8 cellular contexts compared by ENCODE assay signal in genomic region chr15:89090791-89091666, GRCh38. TPM values are rescaled to one million over a fixed set of nuclear protein-coding genes. Genes with fewer than 3 reads are reported as not detected.
A peak's percentile ranks its signal among the peaks of the same experiment; 100 is the strongest.
DNase-seq lines count a peak whose midpoint lies in the region; ATAC-seq and TF ChIP-seq lines count a peak whose summit lies in the region.

No MANE protein-coding gene starts in this region.

- H3K4me1 ChIP-seq in gastroesophageal sphincter (peaks cover 0 to 92% (median 24%) of the 10 kb centered on the region in 3 donors), parathyroid adenoma (no peaks in the 10 kb centered on the region)

- no peak overlapping the region for H3K4me2 ChIP-seq in parathyroid adenoma (ENCODE audit: low read length)

- no peak for ATAC-seq in activated CD8-positive, alpha-beta memory T cell treated with anti-CD3 and anti-CD28 coated beads, Interleukin-2, amount 10 ng/mL, durations not matched to agents 7 days and 5 days
- ATAC-seq in gastroesophageal sphincter (no peak), HG03159 (IDR thresholded peaks at IDR 0.05; ENCODE audit: unreplicated experiment) (no peak), HG03439 (IDR thresholded peaks at IDR 0.05; ENCODE audit: unreplicated experiment) (no peak)

- peak; percentile 22 to 36 for TF ChIP-seq POLR2A in gastroesophageal sphincter (IDR thresholded peaks at IDR 0.05)

- H3K27me3 ChIP-seq in gastroesophageal sphincter (no peaks in the 10 kb centered on the region), parathyroid adenoma (ENCODE audit: control insufficient read depth, insufficient read depth, low read length) (no peaks in the 10 kb centered on the region)

- peaks cover 35% of the 10 kb centered on the region for H3K4me1 Mint-ChIP-seq in activated CD8-positive, alpha-beta memory T cell treated with anti-CD3 and anti-CD28 coated beads, Interleukin-2, amount 10 ng/mL, durations not matched to agents 7 days and 5 days

- WGBS in gastroesophageal sphincter (ENCODE audit: low coverage in 1 of 2), 2 donors = 16 to 37% methylated on average over 10 to 12 of the region's 12 CpGs

- CTCF ChIA-PET in activated CD8-positive, alpha-beta memory T cell treated with anti-CD3 and anti-CD28 coated beads, Interleukin-2, amount 10 ng/mL, durations not matched to agents 7 days and 5 days (lab: Charles Lee) = interaction anchor here (0.9 to 6.1 kb wide), 11 partner anchors 9 to 116 kb away, joined by 3 to 32 read pairs (median 7); no protein-coding TSS in a partner anchor

- peak overlapping the region; percentile 91 for H3K27ac Mint-ChIP-seq in activated CD8-positive, alpha-beta memory T cell treated with anti-CD3 and anti-CD28 coated beads, Interleukin-2, amount 10 ng/mL, durations not matched to agents 7 days and 5 days

- H3K9me3 Mint-ChIP-seq in activated CD8-positive, alpha-beta memory T cell treated with anti-CD3 and anti-CD28 coated beads, Interleukin-2, amount 10 ng/mL, durations not matched to agents 7 days and 5 days (ENCODE audit: low read depth) = no peaks in the 10 kb centered on the region

- H3K36me3 Mint-ChIP-seq in activated CD8-positive, alpha-beta memory T cell treated with anti-CD3 and anti-CD28 coated beads, Interleukin-2, amount 10 ng/mL, durations not matched to agents 7 days and 5 days = peaks cover 11% of the 10 kb centered on the region

- peak overlapping the region; percentile 74 for H3K4me3 Mint-ChIP-seq in activated CD8-positive, alpha-beta memory T cell treated with anti-CD3 and anti-CD28 coated beads, Interleukin-2, amount 10 ng/mL, durations not matched to agents 7 days and 5 days

- H2AFZ ChIP-seq in parathyroid adenoma = no peak overlapping the region

- peak; percentile 51 for DNase-seq in activated CD8-positive, alpha-beta memory T cell treated with anti-CD3 and anti-CD28 coated beads, Interleukin-2, amount 10 ng/mL, durations not matched to agents 7 days and 5 days
- DNase-seq in activated CD8-positive, alpha-beta memory T cell treated with anti-CD3 and anti-CD28 coated beads, Interleukin-2, amount 50 U/mL, for 48 hours = no peak
- DNase-seq in NCI-H748 treated with DMSO at 0.1 percent for 48 hours (lab: John Stamatoyannopoulos, UW) = peak; percentile 21
- peak; percentile 19 to 23 for DNase-seq in activated T-helper 1 cell treated with anti-CD3 and anti-CD28 coated beads, Interleukin-2, amount 50 U/mL, for 16 hours (ENCODE audit: low read depth in 1 of 2, low spot score in 1 of 2)

- TF ChIP-seq EP300 in gastroesophageal sphincter (IDR thresholded peaks at IDR 0.05) = no peak

- peaks cover 13% of the 10 kb centered on the region for H3K79me2 ChIP-seq in parathyroid adenoma

- H3K9me3 ChIP-seq in gastroesophageal sphincter (no peaks in the 10 kb centered on the region), parathyroid adenoma (ENCODE audit: control insufficient read depth, low read length) (no peaks in the 10 kb centered on the region)

- no peaks in the 10 kb centered on the region for H3K27me3 Mint-ChIP-seq in activated CD8-positive, alpha-beta memory T cell treated with anti-CD3 and anti-CD28 coated beads, Interleukin-2, amount 10 ng/mL, durations not matched to agents 7 days and 5 days

- H3K36me3 ChIP-seq in gastroesophageal sphincter (no peaks in the 10 kb centered on the region), parathyroid adenoma (ENCODE audit: control insufficient read depth, insufficient read depth, low read length) (no peaks in the 10 kb centered on the region)

- H3K4me3 ChIP-seq in gastroesophageal sphincter = peak overlapping the region; percentile 20 to 31
- no peak overlapping the region for H3K4me3 ChIP-seq in parathyroid adenoma (ENCODE audit: low read depth, low read length)

- H3K9ac ChIP-seq in parathyroid adenoma = no peak overlapping the region

- H3K27ac ChIP-seq in gastroesophageal sphincter (peak overlapping the region; percentile 91 to 98 (median 96)), parathyroid adenoma (peak overlapping the region; percentile 42)

- peak in 1 of 4 experiments; percentile 14 for TF ChIP-seq CTCF in gastroesophageal sphincter (IDR thresholded peaks at IDR 0.05)
- no peak for TF ChIP-seq CTCF in parathyroid adenoma (IDR thresholded peaks at IDR 0.05)

RNA-seq across cellular contexts. Expression of gene ABHD2, which starts 2.8 kb away (rescaled TPM):
- total RNA-seq in activated CD8-positive, alpha-beta memory T cell treated with anti-CD3 and anti-CD28 coated beads, Interleukin-2, amount 10 ng/mL, durations not matched to agents 7 days and 5 days = 10 to 100 TPM; 53.3 to 58.1 TPM
- 100 to 1,000 TPM in 1 of 4 donors, 10 to 100 TPM in 3; 54.6 to 108 (median 75.9) TPM for total RNA-seq in gastroesophageal sphincter
